In genomic region chr9:33448159-33448511, GRCh38 we compare ENCODE assay signal across 11 cellular contexts. TPM values are rescaled to one million over a fixed set of nuclear protein-coding genes. Genes with fewer than 3 reads are reported as not detected.
DNase-seq lines count a peak whose midpoint lies in the region; ATAC-seq and TF ChIP-seq lines count a peak whose summit lies in the region.
"Had no signal": no experiment of that assay in that cellular context is flagged by ENCODE, and none has a peak within 500 bp of the region (broad histone marks: within the 10 kb centered on the region; RNA-seq: fewer than 3 reads in every experiment).

No MANE protein-coding gene starts in this region.

- intact Hi-C loops in uterus (cut with DNase I; ENCODE audit: low total_unique reads): no loop called here

- H3K27ac Mint-ChIP-seq in glutamatergic neuron (ENCODE audit: unreplicated experiment): peak overlapping the region; percentile 82

- peak overlapping the region; percentile 89 for H3K27ac ChIP-seq in SJCRH30
- peak overlapping the region in 1 of 2 donors; percentile 32 for H3K27ac ChIP-seq in uterus
- H3K27ac ChIP-seq: epithelial cell of prostate had no signal

- H3K9me3 ChIP-seq in SJCRH30 (replicated peaks): no peaks in the 10 kb centered on the region
- no peaks in the 10 kb centered on the region for H3K9me3 ChIP-seq in skeletal muscle satellite cell (replicated peaks; ENCODE audit: low read length)
- H3K9me3 ChIP-seq in uterus: no peaks in the 10 kb centered on the region
- H3K9me3 ChIP-seq: transverse colon had no signal

- H3K36me3 ChIP-seq in SJCRH30: no peaks in the 10 kb centered on the region
- no peaks in the 10 kb centered on the region for H3K36me3 ChIP-seq in skeletal muscle satellite cell (ENCODE audit: insufficient read depth, low read length)
- no peaks in the 10 kb centered on the region for H3K36me3 ChIP-seq in uterus
- H3K36me3 ChIP-seq: transverse colon had no signal

- no peak for TF ChIP-seq POLR2A in uterus (IDR thresholded peaks at IDR 0.05)

- DNase-seq in NCI-H2171 treated with DMSO at 0.1 percent for 48 hours (lab: John Stamatoyannopoulos, UW) (peak; percentile 56), NCI-H2171 (lab: John Stamatoyannopoulos, UW) (no peak), SJCRH30 (peak in 1 of 2 experiments; percentile 36), glutamatergic neuron (no peak), uterus (no peak), SKM-1 (lab: John Stamatoyannopoulos, UW; ENCODE audit: unreplicated experiment) (no peak)
- DNase-seq: NCI-H2029 treated with DMSO at 0.1 percent for 48 hours had no signal

- peaks cover 21% of the 10 kb centered on the region for H3K4me1 Mint-ChIP-seq in glutamatergic neuron (ENCODE audit: low read depth, unreplicated experiment)

- no peak overlapping the region for H3K9ac ChIP-seq in skeletal muscle satellite cell (ENCODE audit: low read depth, low read length)

- H3K4me3 ChIP-seq in SJCRH30: peak overlapping the region; percentile 64
- peak overlapping the region; percentile 70 for H3K4me3 ChIP-seq in skeletal muscle satellite cell (ENCODE audit: low read length)
- H3K4me3 ChIP-seq in uterus: no peak overlapping the region

- ATAC-seq in HG03175 (IDR thresholded peaks at IDR 0.05; ENCODE audit: unreplicated experiment): no peak

- no peaks in the 10 kb centered on the region for H3K27me3 ChIP-seq in SJCRH30
- no peaks in the 10 kb centered on the region for H3K27me3 ChIP-seq in skeletal muscle satellite cell (ENCODE audit: control insufficient read depth, insufficient read depth, low read length)
- H3K27me3 ChIP-seq in uterus: no peaks in the 10 kb centered on the region
- H3K27me3 ChIP-seq: transverse colon had no signal

- no peaks in the 10 kb centered on the region for H3K36me3 Mint-ChIP-seq in glutamatergic neuron (ENCODE audit: unreplicated experiment)

- peaks cover 19% of the 10 kb centered on the region for H3K27me3 Mint-ChIP-seq in glutamatergic neuron (ENCODE audit: unreplicated experiment)

- peak overlapping the region; percentile 78 for H3K4me3 Mint-ChIP-seq in glutamatergic neuron (ENCODE audit: unreplicated experiment)

- no peak for TF ChIP-seq CTCF in glutamatergic neuron (IDR thresholded peaks at IDR 0.05; ENCODE audit: partially characterized antibody, unreplicated experiment)
- TF ChIP-seq CTCF in uterus (IDR thresholded peaks at IDR 0.05): no peak

- H3K4me2 ChIP-seq in skeletal muscle satellite cell (ENCODE audit: low read length): peak overlapping the region; percentile 98

- H3K4me1 ChIP-seq in SJCRH30: peaks cover 22% of the 10 kb centered on the region
- peaks cover 31% of the 10 kb centered on the region for H3K4me1 ChIP-seq in skeletal muscle satellite cell (ENCODE audit: control insufficient read depth, insufficient read depth, low read length)
- H3K4me1 ChIP-seq in uterus: peaks cover 0 to 9% of the 10 kb centered on the region in 2 donors

- peaks cover 16% of the 10 kb centered on the region for H3K9me3 Mint-ChIP-seq in glutamatergic neuron (ENCODE audit: unreplicated experiment)

RNA-seq across cellular contexts. Expression of gene AQP3, which starts 0.7 kb away (rescaled TPM):
- 17.3 and 20.6 TPM in 2 replicates for total RNA-seq in SJCRH30 (2014; rRNA removed; shearing (Covaris generic))
- total RNA-seq in glutamatergic neuron (ENCODE audit: unreplicated experiment) (2.9 TPM), uterus (10 to 100 TPM in 1 of 4 donors, 1 to 10 TPM in 2, not detected in 1; 2.8 to 14.4 (median 5.8) TPM)
- 0.25 and 2.0 TPM in 2 replicates for total RNA-seq in skeletal muscle satellite cell (2012; rRNA removed)

RNA-seq across cellular contexts. Expression of gene NOL6, which starts 25.6 kb away (rescaled TPM):
- total RNA-seq in SJCRH30 (2014; rRNA removed; shearing (Covaris generic)): 27.5 and 29.3 TPM in 2 replicates
- total RNA-seq in glutamatergic neuron (ENCODE audit: unreplicated experiment) (25.6 TPM), uterus (10 to 100 TPM in 2 of 4 donors, 1 to 10 TPM in 2; 7.9 to 35.4 (median 15.8) TPM)
- 41.8 and 45.7 TPM in 2 replicates for total RNA-seq in skeletal muscle satellite cell (2012; rRNA removed)

RNA-seq across cellular contexts. Expression of gene AQP7, which starts 45.8 kb away (rescaled TPM):
- 0.05 and 0.32 TPM in 2 replicates for total RNA-seq in SJCRH30 (2014; rRNA removed; shearing (Covaris generic))
- total RNA-seq in glutamatergic neuron (ENCODE audit: unreplicated experiment): not detected
- total RNA-seq in skeletal muscle satellite cell (2012; rRNA removed): 0.76 TPM in 1 of 2 replicates, not detected in the other
- total RNA-seq in uterus: 1 to 10 TPM in 3 of 4 donors, not detected in 1; 1.3 to 4.6 (median 2.1) TPM

Comparison
In these comparisons a context has a peak if more than half of its experiments do, and no peak if none do; other contexts are left out.
1. H3K4me3 ChIP-seq: peak in SJCRH30 (single experiment) and skeletal muscle satellite cell (single experiment); none in uterus (0 of 2).